ENCODE assay signal across 1 cellular context in the genomic region with DNA sequence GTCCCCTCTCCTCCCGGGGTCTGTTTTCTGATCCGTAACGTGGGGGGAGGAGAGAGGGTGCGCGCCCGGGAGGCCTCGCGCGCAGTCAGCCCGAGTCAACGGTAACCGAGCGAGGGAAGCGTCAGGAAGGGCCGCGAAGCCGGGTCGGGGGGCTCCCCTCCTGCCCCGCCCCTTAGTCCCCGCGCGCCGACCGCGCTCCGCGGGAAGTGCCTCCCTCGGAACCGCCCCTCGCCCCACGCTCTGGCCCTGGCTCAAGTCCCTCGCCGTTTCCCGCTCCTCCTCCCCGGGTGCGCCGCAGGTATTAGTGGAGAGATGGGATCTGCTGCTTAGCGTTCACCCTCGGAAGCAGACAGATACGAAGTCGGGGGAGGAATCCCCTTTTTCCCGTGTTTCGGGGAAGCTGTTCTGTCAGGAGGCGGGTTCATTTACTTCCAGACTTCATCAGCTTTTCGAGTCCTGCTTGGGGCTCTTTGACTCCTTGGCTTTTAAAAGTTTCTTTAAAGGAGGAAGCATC.
TF ChIP-seq lines count a peak whose summit lies in the region.

No MANE protein-coding gene starts in this region.

TF ChIP-seq in GM12878, 131 proteins besides CTCF, POLR2A, EP300 and RAD21:
- TF ChIP-seq MEF2B (IDR thresholded peaks at IDR 0.05; ENCODE audit: partially characterized antibody, poor library complexity, severe bottlenecking), result peak; percentile 3
- no peak for TF ChIP-seq CREB1 (IDR thresholded peaks at IDR 0.05; ENCODE audit: low read depth)
- peak; percentile 27; the same call in 1 of the 2 replicates for TF ChIP-seq TAF1 (IDR thresholded peaks at IDR 0.05; ENCODE audit: borderline replicate concordance, low read depth, low read length)
- no peak for TF ChIP-seq STAT3 (IDR thresholded peaks at IDR 0.05; ENCODE audit: low read depth, low read length)
- no peak for TF ChIP-seq CBX5 (IDR thresholded peaks at IDR 0.05; ENCODE audit: low read depth)
- TF ChIP-seq WRNIP1 (IDR thresholded peaks at IDR 0.05; ENCODE audit: borderline replicate concordance, low read depth, low read length), result no peak
- TF ChIP-seq PAX8 (IDR thresholded peaks at IDR 0.05), result no peak
- peak; percentile 12; the same call in 1 of the 2 replicates for TF ChIP-seq LARP7 (IDR thresholded peaks at IDR 0.05)
- TF ChIP-seq GABPA (IDR thresholded peaks at IDR 0.05; ENCODE audit: low read depth), result no peak
- no peak for TF ChIP-seq ETV6 (conservative IDR thresholded peaks at IDR 0.05 in 1 of 2, IDR thresholded peaks at IDR 0.05 in 1 of 2; ENCODE audit: borderline replicate concordance in 1 of 2, low read depth in 1 of 2)
- TF ChIP-seq RELA (IDR thresholded peaks at IDR 0.05; ENCODE audit: borderline replicate concordance, partially characterized antibody), result no peak
- no peak for TF ChIP-seq TBL1XR1 (IDR thresholded peaks at IDR 0.05; ENCODE audit: low read depth, low read length)
- no peak for TF ChIP-seq BCL11A (IDR thresholded peaks at IDR 0.05; ENCODE audit: low read depth, low read length)
- TF ChIP-seq, protein P1, sequence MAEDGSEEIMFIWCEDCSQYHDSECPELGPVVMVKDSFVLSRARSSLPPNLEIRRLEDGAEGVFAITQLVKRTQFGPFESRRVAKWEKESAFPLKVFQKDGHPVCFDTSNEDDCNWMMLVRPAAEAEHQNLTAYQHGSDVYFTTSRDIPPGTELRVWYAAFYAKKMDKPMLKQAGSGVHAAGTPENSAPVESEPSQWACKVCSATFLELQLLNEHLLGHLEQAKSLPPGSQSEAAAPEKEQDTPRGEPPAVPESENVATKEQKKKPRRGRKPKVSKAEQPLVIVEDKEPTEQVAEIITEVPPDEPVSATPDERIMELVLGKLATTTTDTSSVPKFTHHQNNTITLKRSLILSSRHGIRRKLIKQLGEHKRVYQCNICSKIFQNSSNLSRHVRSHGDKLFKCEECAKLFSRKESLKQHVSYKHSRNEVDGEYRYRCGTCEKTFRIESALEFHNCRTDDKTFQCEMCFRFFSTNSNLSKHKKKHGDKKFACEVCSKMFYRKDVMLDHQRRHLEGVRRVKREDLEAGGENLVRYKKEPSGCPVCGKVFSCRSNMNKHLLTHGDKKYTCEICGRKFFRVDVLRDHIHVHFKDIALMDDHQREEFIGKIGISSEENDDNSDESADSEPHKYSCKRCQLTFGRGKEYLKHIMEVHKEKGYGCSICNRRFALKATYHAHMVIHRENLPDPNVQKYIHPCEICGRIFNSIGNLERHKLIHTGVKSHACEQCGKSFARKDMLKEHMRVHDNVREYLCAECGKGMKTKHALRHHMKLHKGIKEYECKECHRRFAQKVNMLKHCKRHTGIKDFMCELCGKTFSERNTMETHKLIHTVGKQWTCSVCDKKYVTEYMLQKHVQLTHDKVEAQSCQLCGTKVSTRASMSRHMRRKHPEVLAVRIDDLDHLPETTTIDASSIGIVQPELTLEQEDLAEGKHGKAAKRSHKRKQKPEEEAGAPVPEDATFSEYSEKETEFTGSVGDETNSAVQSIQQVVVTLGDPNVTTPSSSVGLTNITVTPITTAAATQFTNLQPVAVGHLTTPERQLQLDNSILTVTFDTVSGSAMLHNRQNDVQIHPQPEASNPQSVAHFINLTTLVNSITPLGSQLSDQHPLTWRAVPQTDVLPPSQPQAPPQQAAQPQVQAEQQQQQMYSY (CRISPR knock-in tag; IDR thresholded peaks at IDR 0.05), result no peak
- no peak for TF ChIP-seq BRCA1 (IDR thresholded peaks at IDR 0.05; ENCODE audit: low read depth, low read length)
- TF ChIP-seq EED (IDR thresholded peaks at IDR 0.05; ENCODE audit: low read depth), result peak; percentile 13; the same call in 1 of the 2 replicates
- TF ChIP-seq, protein P2, sequence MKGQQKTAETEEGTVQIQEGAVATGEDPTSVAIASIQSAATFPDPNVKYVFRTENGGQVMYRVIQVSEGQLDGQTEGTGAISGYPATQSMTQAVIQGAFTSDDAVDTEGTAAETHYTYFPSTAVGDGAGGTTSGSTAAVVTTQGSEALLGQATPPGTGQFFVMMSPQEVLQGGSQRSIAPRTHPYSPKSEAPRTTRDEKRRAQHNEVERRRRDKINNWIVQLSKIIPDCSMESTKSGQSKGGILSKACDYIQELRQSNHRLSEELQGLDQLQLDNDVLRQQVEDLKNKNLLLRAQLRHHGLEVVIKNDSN (IDR thresholded peaks at IDR 0.05; ENCODE audit: borderline replicate concordance, extremely low read length, insufficient read depth, low read depth, low read length), result no peak
- TF ChIP-seq, protein P3, sequence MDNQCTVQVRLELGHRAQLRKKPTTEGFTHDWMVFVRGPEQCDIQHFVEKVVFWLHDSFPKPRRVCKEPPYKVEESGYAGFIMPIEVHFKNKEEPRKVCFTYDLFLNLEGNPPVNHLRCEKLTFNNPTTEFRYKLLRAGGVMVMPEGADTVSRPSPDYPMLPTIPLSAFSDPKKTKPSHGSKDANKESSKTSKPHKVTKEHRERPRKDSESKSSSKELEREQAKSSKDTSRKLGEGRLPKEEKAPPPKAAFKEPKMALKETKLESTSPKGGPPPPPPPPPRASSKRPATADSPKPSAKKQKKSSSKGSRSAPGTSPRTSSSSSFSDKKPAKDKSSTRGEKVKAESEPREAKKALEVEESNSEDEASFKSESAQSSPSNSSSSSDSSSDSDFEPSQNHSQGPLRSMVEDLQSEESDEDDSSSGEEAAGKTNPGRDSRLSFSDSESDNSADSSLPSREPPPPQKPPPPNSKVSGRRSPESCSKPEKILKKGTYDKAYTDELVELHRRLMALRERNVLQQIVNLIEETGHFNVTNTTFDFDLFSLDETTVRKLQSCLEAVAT (IDR thresholded peaks at IDR 0.05), result no peak
- TF ChIP-seq, protein P4, sequence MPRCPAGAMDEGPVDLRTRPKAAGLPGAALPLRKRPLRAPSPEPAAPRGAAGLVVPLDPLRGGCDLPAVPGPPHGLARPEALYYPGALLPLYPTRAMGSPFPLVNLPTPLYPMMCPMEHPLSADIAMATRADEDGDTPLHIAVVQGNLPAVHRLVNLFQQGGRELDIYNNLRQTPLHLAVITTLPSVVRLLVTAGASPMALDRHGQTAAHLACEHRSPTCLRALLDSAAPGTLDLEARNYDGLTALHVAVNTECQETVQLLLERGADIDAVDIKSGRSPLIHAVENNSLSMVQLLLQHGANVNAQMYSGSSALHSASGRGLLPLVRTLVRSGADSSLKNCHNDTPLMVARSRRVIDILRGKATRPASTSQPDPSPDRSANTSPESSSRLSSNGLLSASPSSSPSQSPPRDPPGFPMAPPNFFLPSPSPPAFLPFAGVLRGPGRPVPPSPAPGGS (IDR thresholded peaks at IDR 0.05; ENCODE audit: borderline replicate concordance, insufficient read depth, low read depth, low read length, poor library complexity, severe bottlenecking), result no peak
